10 cellular contexts compared by ENCODE assay signal in genomic region chr1:84247425-84248220, GRCh38. TPM values are rescaled to one million over a fixed set of nuclear protein-coding genes. Genes with fewer than 3 reads are reported as not detected.
DNase-seq lines count a peak whose midpoint lies in the region; ATAC-seq and TF ChIP-seq lines count a peak whose summit lies in the region.
"Had no signal": no experiment of that assay in that cellular context is flagged by ENCODE, and none has a peak within 500 bp of the region (broad histone marks: within the 10 kb centered on the region; RNA-seq: fewer than 3 reads in every experiment).

No MANE protein-coding gene starts in this region.

- H3K9me3 Mint-ChIP-seq in Caco-2 (ENCODE audit: unreplicated experiment) (no peaks in the 10 kb centered on the region), CD14-positive monocyte (peaks cover 1 to 14% (median 4%) of the 10 kb centered on the region in 7 donors)
- peaks cover 2 to 66% (median 15%) of the 10 kb centered on the region in 11 donors for H3K9me3 Mint-ChIP-seq in naive thymus-derived CD4-positive, alpha-beta T cell

- no peaks in the 10 kb centered on the region for H3K9me3 ChIP-seq in Caco-2
- peaks cover 0 to 4% (median 0%) of the 10 kb centered on the region in 3 experiments for H3K9me3 ChIP-seq in naive thymus-derived CD4-positive, alpha-beta T cell (ENCODE audit: control insufficient read depth in 2 of 3, low read length in 3 of 3)
- peaks cover 0 to 24% (median 6%) of the 10 kb centered on the region in 11 donors for H3K9me3 ChIP-seq in heart right ventricle

- no peaks in the 10 kb centered on the region for H3K27me3 ChIP-seq in Caco-2 (replicated peaks; ENCODE audit: control insufficient read depth, insufficient read depth, low read length)
- no peaks in the 10 kb centered on the region for H3K27me3 ChIP-seq in naive thymus-derived CD4-positive, alpha-beta T cell (ENCODE audit: control insufficient read depth in 2 of 2, insufficient read depth in 2 of 2, low read length in 2 of 2)
- no peaks in the 10 kb centered on the region for H3K27me3 ChIP-seq in heart right ventricle

- H3K4me1 Mint-ChIP-seq in Caco-2 (ENCODE audit: low read depth, unreplicated experiment) (no peaks in the 10 kb centered on the region), CD14-positive monocyte (peaks cover 8% of the 10 kb centered on the region)
- peaks cover 0 to 8% (median 0%) of the 10 kb centered on the region in 7 donors for H3K4me1 Mint-ChIP-seq in naive thymus-derived CD4-positive, alpha-beta T cell

- no peaks in the 10 kb centered on the region for H3K4me1 ChIP-seq in Caco-2
- H3K4me1 ChIP-seq in naive thymus-derived CD4-positive, alpha-beta T cell (ENCODE audit: control insufficient read depth in 2 of 2, insufficient read depth in 2 of 2, low read length in 2 of 2), result no peaks in the 10 kb centered on the region
- H3K4me1 ChIP-seq in heart right ventricle, result no peaks in the 10 kb centered on the region
- H3K4me1 ChIP-seq: parathyroid adenoma had no signal

- no TSS peak for BruUV-seq in Caco-2 (replicated peaks; lab: Mats Ljungman, UMichigan)

- H3K27me3 Mint-ChIP-seq in Caco-2 (ENCODE audit: insufficient read depth, unreplicated experiment), result no peaks in the 10 kb centered on the region
- peaks cover 0 to 3% (median 0%) of the 10 kb centered on the region in 5 donors for H3K27me3 Mint-ChIP-seq in naive thymus-derived CD4-positive, alpha-beta T cell
- H3K27me3 Mint-ChIP-seq in CD14-positive monocyte (ENCODE audit: low read depth in 3 of 3), result no peaks in the 10 kb centered on the region

- peak; percentile 84 for ATAC-seq in naive thymus-derived CD4-positive, alpha-beta T cell
- ATAC-seq in heart right ventricle (no peak), HG02678 (IDR thresholded peaks at IDR 0.05; ENCODE audit: unreplicated experiment) (no peak)

- H3K27ac Mint-ChIP-seq in Caco-2 (ENCODE audit: unreplicated experiment) (no peak overlapping the region), CD14-positive monocyte (no peak overlapping the region)
- H3K27ac Mint-ChIP-seq in naive thymus-derived CD4-positive, alpha-beta T cell, result no peak overlapping the region

- DNase-seq in Caco-2 (peak; percentile 13 to 43), LHCN-M2 (ENCODE audit: low read depth) (peak; percentile 27), cardiac fibroblast (ENCODE audit: low read depth in 2 of 2) (peak; percentile 44 to 96), heart right ventricle (no peak), HuH-7 (ENCODE audit: low spot score) (no peak), CD14-positive monocyte (ENCODE audit: low spot score) (no peak)
- DNase-seq in naive thymus-derived CD4-positive, alpha-beta T cell, result no peak
- DNase-seq: activated CD4-positive, alpha-beta T cell treated with anti-CD3 and anti-CD28 coated beads, Interleukin-2, amount 50 U/mL, for 1 hour had no signal

- H3K36me3 ChIP-seq in Caco-2 (ENCODE audit: control insufficient read depth, insufficient read depth, low read length) (no peaks in the 10 kb centered on the region), heart right ventricle (no peaks in the 10 kb centered on the region)
- H3K36me3 ChIP-seq in naive thymus-derived CD4-positive, alpha-beta T cell (ENCODE audit: control insufficient read depth in 2 of 3, insufficient read depth in 3 of 3, low read length in 3 of 3), result no peaks in the 10 kb centered on the region

- H3K4me3 Mint-ChIP-seq in Caco-2 (ENCODE audit: unreplicated experiment) (peak overlapping the region; percentile 38), CD14-positive monocyte (no peak overlapping the region)
- no peak overlapping the region for H3K4me3 Mint-ChIP-seq in naive thymus-derived CD4-positive, alpha-beta T cell

- CTCF ChIA-PET in Caco-2 (lab: Charles Lee), result no interaction called here
- CTCF ChIA-PET in naive thymus-derived CD4-positive, alpha-beta T cell (lab: Charles Lee), result no interaction called here

- POLR2A ChIA-PET in Caco-2 (lab: Charles Lee), result no interaction called here
- POLR2A ChIA-PET in naive thymus-derived CD4-positive, alpha-beta T cell (lab: Charles Lee), result no interaction called here

- intact Hi-C loops in Caco-2 (cut with micrococcal nuclease; ENCODE audit: unreplicated experiment) (no loop called here), heart right ventricle (cut with DNase I) (no loop called here), CD14-positive monocyte (cut with micrococcal nuclease) (no loop called here)
- intact Hi-C loops in naive thymus-derived CD4-positive, alpha-beta T cell (cut with micrococcal nuclease), result no loop called here

- no peak overlapping the region for H3K27ac ChIP-seq in naive thymus-derived CD4-positive, alpha-beta T cell (ENCODE audit: low read depth, low read length)
- no peak overlapping the region for H3K27ac ChIP-seq in heart right ventricle
- H3K27ac ChIP-seq: parathyroid adenoma had no signal

- TF ChIP-seq CTCF in Caco-2 (IDR thresholded peaks at IDR 0.05; ENCODE audit: insufficient read depth in 1 of 2, low read depth in 1 of 2, low read length in 1 of 2, severe bottlenecking in 1 of 2, unreplicated experiment in 1 of 2), result no peak
- no peak for TF ChIP-seq CTCF in cardiac fibroblast (IDR thresholded peaks at IDR 0.05; ENCODE audit: low read depth, low read length)
- TF ChIP-seq CTCF in heart right ventricle (IDR thresholded peaks at IDR 0.05), result no peak
- TF ChIP-seq CTCF in CD14-positive monocyte (IDR thresholded peaks at IDR 0.05), result no peak

- 91 to 92% methylated on average over 11 of the region's 11 CpGs for WGBS in heart right ventricle, 2 donors

- H3K36me3 Mint-ChIP-seq in Caco-2 (ENCODE audit: insufficient read depth, unreplicated experiment) (no peaks in the 10 kb centered on the region), CD14-positive monocyte (no peaks in the 10 kb centered on the region)
- H3K36me3 Mint-ChIP-seq in naive thymus-derived CD4-positive, alpha-beta T cell, result peaks cover 0 to 33% (median 10%) of the 10 kb centered on the region in 5 donors

- no peak overlapping the region for H3K4me3 ChIP-seq in Caco-2 (ENCODE audit: low read depth, low read length)
- H3K4me3 ChIP-seq in cardiac fibroblast (replicated peaks in 1 of 2; ENCODE audit: low read depth in 2 of 2, low read length in 2 of 2), result peak overlapping the region in 1 of 2 donors; percentile 19
- H3K4me3 ChIP-seq in naive thymus-derived CD4-positive, alpha-beta T cell (ENCODE audit: low read length), result no peak overlapping the region
- no peak overlapping the region for H3K4me3 ChIP-seq in heart right ventricle

RNA-seq across cellular contexts. Expression of gene SAMD13, which starts 53.9 kb away (rescaled TPM):
- total RNA-seq in Caco-2 (2022), result 0.53 and 0.59 TPM in 2 replicates
- 0.58 and 0.98 TPM in 2 replicates for total RNA-seq in LHCN-M2 (2014; rRNA removed)
- polyA plus RNA-seq in LHCN-M2 (2012), result 0.21 TPM
- total RNA-seq in naive thymus-derived CD4-positive, alpha-beta T cell, result under 1 TPM in 3 of 5 experiments, not detected in 2; 0.27 to 0.75 (median 0.51) TPM
- under 1 TPM; 0.41 to 0.43 TPM for polyA plus RNA-seq in naive thymus-derived CD4-positive, alpha-beta T cell
- 1 to 10 TPM in 8 of 10 donors, under 1 TPM in 1, not detected in 1; 0.93 to 2.2 (median 1.4) TPM for total RNA-seq in heart right ventricle
- under 1 TPM; 0.37 to 0.41 TPM for polyA plus RNA-seq in heart right ventricle
- polyA plus RNA-seq in CD14-positive monocyte, result under 1 TPM; 0.39 to 0.56 TPM

Comparison
In these comparisons a context has a peak if more than half of its experiments do, and no peak if none do; other contexts are left out.
1. DNase-seq: peak in Caco-2 (2 of 2), LHCN-M2 (single experiment) and cardiac fibroblast (2 of 2); none in naive thymus-derived CD4-positive, alpha-beta T cell (0 of 9), heart right ventricle (0 of 2), HuH-7 (single experiment) and CD14-positive monocyte (single experiment).